ENCODE assay signal across 9 cellular contexts in genomic region chr15:66389859-66390382, GRCh38.
A peak's percentile ranks its signal among the peaks of the same experiment; 100 is the strongest.
DNase-seq lines count a peak whose midpoint lies in the region; FAIRE-seq and TF ChIP-seq lines count a peak whose summit lies in the region.
"Had no signal": no experiment of that assay in that cellular context is flagged by ENCODE, and none has a peak within 500 bp of the region (broad histone marks: within the 10 kb centered on the region; RNA-seq: fewer than 3 reads in every experiment).

No MANE protein-coding gene starts in this region.

- TF ChIP-seq CTCF in GM13976 (IDR thresholded peaks at IDR 0.05; ENCODE audit: borderline replicate concordance, control extremely low read depth, extremely low read depth, insufficient read depth, missing control alignments) = no peak

- FAIRE-seq in GM18507 (lab: Jason Lieb, UNC) = peak; percentile 59

- H3K36me3 Mint-ChIP-seq in T-helper 1 cell treated with Interleukin-12 subunit alpha and Interleukin-12 subunit beta and Interleukin-4 antibody, amounts not matched to agents 30 μg/mL and 1 μg/mL, for 36 hours (ENCODE audit: low read depth) = peaks cover 33% of the 10 kb centered on the region

- H3K4me2 ChIP-seq in BLaER1 = peak overlapping the region; percentile 95

- peak overlapping the region; percentile 87 for H3K27ac Mint-ChIP-seq in T-helper 1 cell treated with Interleukin-12 subunit alpha and Interleukin-12 subunit beta and Interleukin-4 antibody, amounts not matched to agents 30 μg/mL and 1 μg/mL, for 36 hours

- in situ Hi-C loops in GM13976 (cut with MboI; ENCODE audit: low sequenced_read_pairs, unreplicated experiment) = loop anchor here (10.0 kb wide), 1 partner anchor 105 kb away; the partner anchor contains the start of gene SNAPC5

- peak overlapping the region; percentile 89 for H3K4me3 Mint-ChIP-seq in T-helper 1 cell treated with Interleukin-12 subunit alpha and Interleukin-12 subunit beta and Interleukin-4 antibody, amounts not matched to agents 30 μg/mL and 1 μg/mL, for 36 hours

- no peaks in the 10 kb centered on the region for H3K9me3 Mint-ChIP-seq in T-helper 1 cell treated with Interleukin-12 subunit alpha and Interleukin-12 subunit beta and Interleukin-4 antibody, amounts not matched to agents 30 μg/mL and 1 μg/mL, for 36 hours

- H3K27me3 Mint-ChIP-seq in T-helper 1 cell treated with Interleukin-12 subunit alpha and Interleukin-12 subunit beta and Interleukin-4 antibody, amounts not matched to agents 30 μg/mL and 1 μg/mL, for 36 hours (ENCODE audit: low read depth) = no peaks in the 10 kb centered on the region

- H3K9me3 ChIP-seq in BLaER1 = no peaks in the 10 kb centered on the region
- H3K9me3 ChIP-seq: gastrocnemius medialis had no signal

- H3K4me3 ChIP-seq in BLaER1 = no peak overlapping the region
- H3K4me3 ChIP-seq: gastrocnemius medialis had no signal

- H3K27ac ChIP-seq in BLaER1 (no peak overlapping the region), epithelial cell of prostate (peak overlapping the region; percentile 96)

- DNase-seq in GM18507 (ENCODE audit: extremely low spot score, insufficient read length, low read depth) = no peak
- DNase-seq in epithelial cell of prostate (ENCODE audit: low read depth, low spot score) = no peak
- DNase-seq in retina = no peak
- no peak for DNase-seq in amygdala (lab: John Stamatoyannopoulos, UW)
- DNase-seq in GM13976 (ENCODE audit: low spot score) = no peak
- DNase-seq in COLO668 (lab: John Stamatoyannopoulos, UW; ENCODE audit: unreplicated experiment) = no peak
- DNase-seq: gastrocnemius medialis had no signal

- H3K9ac ChIP-seq in BLaER1 = no peak overlapping the region

- peaks cover 17% of the 10 kb centered on the region for H3K36me3 ChIP-seq in BLaER1
- H3K36me3 ChIP-seq: gastrocnemius medialis had no signal

- H3K4me1 Mint-ChIP-seq in T-helper 1 cell treated with Interleukin-12 subunit alpha and Interleukin-12 subunit beta and Interleukin-4 antibody, amounts not matched to agents 30 μg/mL and 1 μg/mL, for 36 hours (ENCODE audit: low read depth) = peaks cover 72% of the 10 kb centered on the region

- H4K20me1 ChIP-seq in BLaER1 = peaks cover 77% of the 10 kb centered on the region

- peaks cover 59% of the 10 kb centered on the region for H3K4me1 ChIP-seq in BLaER1

- H3K27me3 ChIP-seq in BLaER1 = no peaks in the 10 kb centered on the region
- H3K27me3 ChIP-seq: gastrocnemius medialis had no signal
